Comparison of ENCODE assay signal across 1 cellular context in genomic region chr11:66062408-66062807, GRCh38.
A peak's percentile ranks its signal among the peaks of the same experiment; 100 is the strongest.
TF ChIP-seq lines count a peak whose summit lies in the region.

No MANE protein-coding gene starts in this region.

TF ChIP-seq in HepG2, 621 proteins besides CTCF, POLR2A, EP300 and RAD21:
- TF ChIP-seq GMEB2 (CRISPR knock-in tag; IDR thresholded peaks at IDR 0.05; ENCODE audit: low read depth), result no peak
- no peak for TF ChIP-seq SNAPC5 (CRISPR knock-in tag; IDR thresholded peaks at IDR 0.05; ENCODE audit: borderline replicate concordance)
- 0 out of 2 replicates have a peak, but pooled peaks have one; percentile 9 for TF ChIP-seq NFE2L2 (IDR thresholded peaks at IDR 0.05; ENCODE audit: low read length)
- TF ChIP-seq ZSCAN21 (CRISPR knock-in tag; IDR thresholded peaks at IDR 0.05; ENCODE audit: borderline replicate concordance), result no peak
- no peak for TF ChIP-seq ZSCAN12 (CRISPR knock-in tag; IDR thresholded peaks at IDR 0.05)
- TF ChIP-seq SMARCE1 (IDR thresholded peaks at IDR 0.05; ENCODE audit: borderline replicate concordance), result no peak
- no peak for TF ChIP-seq TERF1 (CRISPR knock-in tag; IDR thresholded peaks at IDR 0.05)
- TF ChIP-seq MAFK (conservative IDR thresholded peaks at IDR 0.05 in 1 of 2, IDR thresholded peaks at IDR 0.05 in 1 of 2; ENCODE audit: low read length in 2 of 2), result peak in 1 of 2 experiments; percentile 52; a peak in 2 of 4 replicates
- no peak for TF ChIP-seq RAD51 (IDR thresholded peaks at IDR 0.05; ENCODE audit: borderline replicate concordance)
- TF ChIP-seq SALL1 (CRISPR knock-in tag; IDR thresholded peaks at IDR 0.05), result no peak
- no peak for TF ChIP-seq IKZF5 (CRISPR knock-in tag; IDR thresholded peaks at IDR 0.05)
- TF ChIP-seq MAFF (IDR thresholded peaks at IDR 0.05; ENCODE audit: low read depth, low read length), result peak; percentile 18; the same call in 1 of the 2 replicates
- TF ChIP-seq HOXD1 (CRISPR knock-in tag; IDR thresholded peaks at IDR 0.05), result no peak
- no peak for TF ChIP-seq GPBP1L1 (CRISPR knock-in tag; IDR thresholded peaks at IDR 0.05)
- no peak for TF ChIP-seq NCOA2 (CRISPR knock-in tag; IDR thresholded peaks at IDR 0.05)
